Comparison of ENCODE assay signal across 24 cellular contexts in genomic region chr6:168376120-168376519, GRCh38. TPM values are rescaled to one million over a fixed set of nuclear protein-coding genes. Genes with fewer than 3 reads are reported as not detected.
DNase-seq lines count a peak whose midpoint lies in the region; ATAC-seq, FAIRE-seq and TF ChIP-seq lines count a peak whose summit lies in the region.
"Had no signal": no experiment of that assay in that cellular context is flagged by ENCODE, and none has a peak within 500 bp of the region (broad histone marks: within the 10 kb centered on the region; RNA-seq: fewer than 3 reads in every experiment).

No MANE protein-coding gene starts in this region.

- no peak overlapping the region for H3K27ac Mint-ChIP-seq in activated CD4-positive, alpha-beta T cell treated with anti-CD3 and anti-CD28 coated beads for 36 hours
- H3K27ac Mint-ChIP-seq: CD4-positive, alpha-beta T cell had no signal

- no peak for FAIRE-seq in RCC 7860 (lab: Jason Lieb, UNC)
- FAIRE-seq: D721Med, GM12878, GM18507 had no signal

- no peak overlapping the region for H3K4me3 Mint-ChIP-seq in activated CD4-positive, alpha-beta T cell treated with anti-CD3 and anti-CD28 coated beads for 36 hours
- H3K4me3 Mint-ChIP-seq: CD4-positive, alpha-beta T cell had no signal

- TF ChIP-seq EP300 in sigmoid colon (IDR thresholded peaks at IDR 0.05): no peak

- CTCF ChIA-PET in activated CD4-positive, alpha-beta T cell treated with anti-CD3 and anti-CD28 coated beads for 36 hours (lab: Charles Lee): interaction anchor here (0.6 kb wide), 1 partner anchor 10 kb away, joined by 3 read pairs; no protein-coding TSS in a partner anchor

- DNase-seq in NCI-H2196 (lab: John Stamatoyannopoulos, UW; ENCODE audit: unreplicated experiment): peak; percentile 39
- no peak for DNase-seq in NCI-H2196 treated with DMSO at 0.1 percent for 48 hours (lab: John Stamatoyannopoulos, UW; ENCODE audit: unreplicated experiment)
- peak; percentile 58 for DNase-seq in NCI-H146 (lab: John Stamatoyannopoulos, UW)
- DNase-seq in NCI-H748 treated with DMSO at 0.1 percent for 48 hours (lab: John Stamatoyannopoulos, UW): peak; percentile 33
- peak; percentile 17 for DNase-seq in sigmoid colon
- no peak for DNase-seq in RCC 7860 (ENCODE audit: low spot score)
- no peak for DNase-seq in stimulated activated CD4-positive, alpha-beta T cell treated with anti-CD3 and anti-CD28 coated beads, Interleukin-4, amount 100 ng/mL, for 4 hours
- no peak for DNase-seq in activated CD4-positive, alpha-beta T cell treated with anti-CD3 and anti-CD28 coated beads for 36 hours
- DNase-seq: 8988T; BE2C; CD4-positive, alpha-beta T cell; GDM1; Karpas-422; MM.1S; NCI-H1436; NK-92 treated with Interleukin-12 subunit alpha and Interleukin-12 subunit beta, amount 100 ng/mL, for 24 hours; T-helper 2 cell had no signal

- H3K27me3 Mint-ChIP-seq in activated CD4-positive, alpha-beta T cell treated with anti-CD3 and anti-CD28 coated beads for 36 hours: no peaks in the 10 kb centered on the region
- H3K27me3 Mint-ChIP-seq: CD4-positive, alpha-beta T cell had no signal

- no peaks in the 10 kb centered on the region for H3K9me3 Mint-ChIP-seq in activated CD4-positive, alpha-beta T cell treated with anti-CD3 and anti-CD28 coated beads for 36 hours (ENCODE audit: low read depth)
- H3K9me3 Mint-ChIP-seq: CD4-positive, alpha-beta T cell had no signal

- no peak for TF ChIP-seq POLR2A in sigmoid colon (IDR thresholded peaks at IDR 0.05)

- intact Hi-C loops in sigmoid colon (cut with DNase I): loop anchor here (10.0 kb wide), 2 partner anchors 259 to 1149 kb away; no protein-coding TSS in a partner anchor
- intact Hi-C loops in activated CD4-positive, alpha-beta T cell treated with anti-CD3 and anti-CD28 coated beads for 36 hours (cut with DNase I, micrococcal nuclease): no loop called here

- no peaks in the 10 kb centered on the region for H3K36me3 ChIP-seq in sigmoid colon
- H3K36me3 ChIP-seq: BE2C, SJSA1 had no signal

- TF ChIP-seq CTCF in sigmoid colon (IDR thresholded peaks at IDR 0.05): no peak

- no peak for ATAC-seq in activated CD4-positive, alpha-beta T cell treated with anti-CD3 and anti-CD28 coated beads for 36 hours
- ATAC-seq: GM12878 had no signal

- POLR2A ChIA-PET in activated CD4-positive, alpha-beta T cell treated with anti-CD3 and anti-CD28 coated beads for 36 hours (lab: Charles Lee): no interaction called here

- H3K4me3 ChIP-seq in sigmoid colon: no peak overlapping the region
- H3K4me3 ChIP-seq: GM12878, SJSA1 had no signal

- no peaks in the 10 kb centered on the region for H3K27me3 ChIP-seq in sigmoid colon
- H3K27me3 ChIP-seq: BE2C, SJSA1 had no signal

- H3K9me3 ChIP-seq in sigmoid colon: no peaks in the 10 kb centered on the region
- H3K9me3 ChIP-seq: BE2C had no signal

- no peaks in the 10 kb centered on the region for H3K4me1 ChIP-seq in sigmoid colon
- H3K4me1 ChIP-seq: BE2C, SJSA1 had no signal

- WGBS in sigmoid colon, 2 donors: 92% methylated on average over 9 of the region's 9 CpGs

- no peaks in the 10 kb centered on the region for H3K4me1 Mint-ChIP-seq in activated CD4-positive, alpha-beta T cell treated with anti-CD3 and anti-CD28 coated beads for 36 hours

- H3K36me3 Mint-ChIP-seq in activated CD4-positive, alpha-beta T cell treated with anti-CD3 and anti-CD28 coated beads for 36 hours (ENCODE audit: low read depth): no peaks in the 10 kb centered on the region

- H3K27ac ChIP-seq in sigmoid colon: no peak overlapping the region
- H3K27ac ChIP-seq: RWPE1, SJSA1 had no signal

RNA-seq across cellular contexts. Expression of gene DACT2, which starts 56.5 kb away (rescaled TPM):
- 1 to 10 TPM in 1 of 4 donors, under 1 TPM in 3; 0.16 to 1.1 (median 0.52) TPM for total RNA-seq in sigmoid colon
- under 1 TPM; 0.23 to 0.92 (median 0.60) TPM for polyA plus RNA-seq in sigmoid colon
- total RNA-seq in activated CD4-positive, alpha-beta T cell treated with anti-CD3 and anti-CD28 coated beads for 36 hours: under 1 TPM; 0.39 to 0.50 TPM
- total RNA-seq: CD4-positive, alpha-beta T cell; GM12878; H4; NCI-H460; SJSA1 had no signal
- polyA plus RNA-seq: GM12878 had no signal

Comparison
In these comparisons a context has a peak if more than half of its experiments do, and no peak if none do; other contexts are left out.
1. DNase-seq: peak in NCI-H2196 (single experiment), NCI-H146 (single experiment), NCI-H748 treated with DMSO at 0.1 percent for 48 hours (single experiment) and sigmoid colon (single experiment); none in NCI-H2196 treated with DMSO at 0.1 percent for 48 hours (single experiment), RCC 7860 (single experiment), stimulated activated CD4-positive, alpha-beta T cell treated with anti-CD3 and anti-CD28 coated beads, Interleukin-4, amount 100 ng/mL, for 4 hours (0 of 2) and activated CD4-positive, alpha-beta T cell treated with anti-CD3 and anti-CD28 coated beads for 36 hours (single experiment).